7 cellular contexts compared by ENCODE assay signal in genomic region chr7:123643495-123644428, GRCh38. TPM values are rescaled to one million over a fixed set of nuclear protein-coding genes. Genes with fewer than 3 reads are reported as not detected.
DNase-seq lines count a peak whose midpoint lies in the region; ATAC-seq, FAIRE-seq and TF ChIP-seq lines count a peak whose summit lies in the region.

No MANE protein-coding gene starts in this region.

- FAIRE-seq in small intestine (lab: Jason Lieb, UNC), result no peak

- H3K4me1 ChIP-seq in heart left ventricle, result peaks cover 0 to 62% (median 24%) of the 10 kb centered on the region in 12 donors
- no peaks in the 10 kb centered on the region for H3K4me1 ChIP-seq in small intestine (ENCODE audit: control insufficient read depth in 2 of 2, insufficient read depth in 1 of 2, low read depth in 1 of 2, low read length in 1 of 2)

- H3K4me3 ChIP-seq in heart left ventricle (peak overlapping the region in 9 of 12 donors; percentile 8 to 41 (median 33)), small intestine (ENCODE audit: low read depth in 1 of 2, low read length in 2 of 2) (no peak overlapping the region)

- no peak for TF ChIP-seq EP300 in Ishikawa (IDR thresholded peaks at IDR 0.05; ENCODE audit: borderline replicate concordance)

- TF ChIP-seq CTCF in heart left ventricle (IDR thresholded peaks at IDR 0.05), result no peak

- ATAC-seq in heart left ventricle, result peak; percentile 72 to 75 (median 72)
- ATAC-seq in HG02970 (IDR thresholded peaks at IDR 0.05; ENCODE audit: low FRiP score, unreplicated experiment), result no peak
- ATAC-seq in GM21576 (IDR thresholded peaks at IDR 0.05; ENCODE audit: unreplicated experiment), result no peak

- peak in 1 of 2 donors; percentile 66 for TF ChIP-seq POLR2A in heart left ventricle (IDR thresholded peaks at IDR 0.05)

- H3K27me3 ChIP-seq in heart left ventricle (no peaks in the 10 kb centered on the region), small intestine (ENCODE audit: control insufficient read depth in 2 of 2, insufficient read depth in 2 of 2, low read length in 2 of 2) (no peaks in the 10 kb centered on the region)

- intact Hi-C loops in heart left ventricle (cut with DNase I), result loop anchor here in 1 of 10 donors (5.0 kb wide), 1 partner anchor 34 kb away; no protein-coding TSS in a partner anchor

- DNase-seq in SHP77 treated with DMSO at 0.1 percent for 48 hours (lab: John Stamatoyannopoulos, UW) (peak; percentile 61), heart left ventricle (peak in 3 of 5 donors; percentile 40 to 43 (median 42)), small intestine (peak; percentile 51)
- DNase-seq in activated T-cell treated with anti-CD3 and anti-CD28 coated beads, Interleukin-2, amount 50 U/mL, for 1 hour, result no peak

- 21 to 28% (median 25%) methylated on average over 6 of the region's 6 CpGs for WGBS in heart left ventricle, 4 donors
- 14 to 24% (median 19%) methylated on average over 6 of the region's 6 CpGs for WGBS in small intestine, 3 donors

- peak overlapping the region; percentile 34 to 94 (median 84) for H3K27ac ChIP-seq in heart left ventricle
- no peak overlapping the region for H3K27ac ChIP-seq in small intestine (ENCODE audit: low read depth in 1 of 2, low read length in 1 of 2)

- no peak for TF ChIP-seq RAD21 in Ishikawa (IDR thresholded peaks at IDR 0.05; ENCODE audit: low read depth)

- no peaks in the 10 kb centered on the region for H3K36me3 ChIP-seq in heart left ventricle
- no peaks in the 10 kb centered on the region for H3K36me3 ChIP-seq in small intestine (ENCODE audit: control insufficient read depth in 2 of 2, insufficient read depth in 2 of 2, low read length in 2 of 2)

- H3K9me3 ChIP-seq in heart left ventricle (no peaks in the 10 kb centered on the region), small intestine (ENCODE audit: control insufficient read depth, low read depth) (no peaks in the 10 kb centered on the region)

TF ChIP-seq in Ishikawa, 13 proteins besides CTCF, POLR2A, EP300 and RAD21:
- TF ChIP-seq CEBPB (IDR thresholded peaks at IDR 0.05) (no peak), TEAD4 (IDR thresholded peaks at IDR 0.05) (0 out of 2 replicates have a peak, but pooled peaks have one; percentile 10), YY1 (IDR thresholded peaks at IDR 0.05; ENCODE audit: low read depth) (0 out of 2 replicates have a peak, but pooled peaks have one; percentile 32)
- TF ChIP-seq, protein P1, sequence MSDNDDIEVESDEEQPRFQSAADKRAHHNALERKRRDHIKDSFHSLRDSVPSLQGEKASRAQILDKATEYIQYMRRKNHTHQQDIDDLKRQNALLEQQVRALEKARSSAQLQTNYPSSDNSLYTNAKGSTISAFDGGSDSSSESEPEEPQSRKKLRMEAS (IDR thresholded peaks at IDR 0.05), result peak; percentile 45; the same call in 1 of the 2 replicates

RNA-seq across cellular contexts. Expression of gene LMOD2, which starts 11.9 kb away (rescaled TPM):
- total RNA-seq in heart left ventricle, result 1,000 to 10,000 TPM in 3 of 9 donors, 100 to 1,000 TPM in 6; 348 to 1,479 (median 780) TPM
- polyA plus RNA-seq in heart left ventricle (100 to 1,000 TPM; 202 to 467 TPM), small intestine (1 to 10 TPM in 1 of 3 donors, under 1 TPM in 2; 0.04 to 1.6 (median 0.45) TPM)

RNA-seq across cellular contexts. Expression of gene ASB15, which starts 42.1 kb away (rescaled TPM):
- total RNA-seq in heart left ventricle, result 10 to 100 TPM; 25.4 to 77.1 (median 45.9) TPM
- polyA plus RNA-seq in heart left ventricle (10 to 100 TPM in 1 of 2 donors, 1 to 10 TPM in 1; 2.2 to 20.9 TPM), small intestine (under 1 TPM in 1 of 3 donors, not detected in 2; 0.01 TPM)

Comparison
In these comparisons a context has a peak if more than half of its experiments do, and no peak if none do; other contexts are left out.
1. ATAC-seq: peak in heart left ventricle (4 of 4); none in HG02970 (single experiment) and GM21576 (single experiment).
2. H3K27ac ChIP-seq: peak in heart left ventricle (12 of 12); none in small intestine (0 of 2).
3. H3K4me3 ChIP-seq: peak in heart left ventricle (9 of 12); none in small intestine (0 of 2).
4. RNA of gene LMOD2, which starts 11.9 kb away (polyA plus RNA-seq): 202 to 467 TPM in heart left ventricle; 0.04 to 1.6 TPM in small intestine; every median in the first group is over 10 times any median in the second.